ENCODE assay signal across 25 cellular contexts in genomic region chr12:131159660-131160059, GRCh38.
DNase-seq lines count a peak whose midpoint lies in the region; TF ChIP-seq lines count a peak whose summit lies in the region.
"Had no signal": no experiment of that assay in that cellular context is flagged by ENCODE, and none has a peak within 500 bp of the region (broad histone marks: within the 10 kb centered on the region; RNA-seq: fewer than 3 reads in every experiment).

No MANE protein-coding gene starts in this region.

- no peak overlapping the region for H3K4me3 Mint-ChIP-seq in endodermal cell
- no peak overlapping the region for H3K4me3 Mint-ChIP-seq in progenitor cell of endocrine pancreas (ENCODE audit: low read depth)
- H3K4me3 Mint-ChIP-seq: activated CD8-positive, alpha-beta T cell treated with anti-CD3 and anti-CD28 coated beads for 36 hours; activated naive CD4-positive, alpha-beta T cell treated with anti-CD3 and anti-CD28 coated beads, Interleukin-2, amount 50 U/mL, for 24 hours; activated T-cell treated with anti-CD3 and anti-CD28 coated beads, Interleukin-2, amount 50 U/mL, for 24 hours; CD14-positive monocyte; stimulated activated memory B cell treated with anti-CD40 and anti-IgM and Interleukin-4, amounts not matched to agents 10 μg/mL and 1 μg/mL and 100 μg/mL, for 72 hours; T-helper 17 cell had no signal

- H3K4me3 ChIP-seq in endodermal cell (ENCODE audit: low read length) (no peak overlapping the region), esophagus muscularis mucosa (no peak overlapping the region)
- H3K4me3 ChIP-seq: coronary artery, gastrocnemius medialis, thyroid gland had no signal

- intact Hi-C loops in esophagus muscularis mucosa (cut with DNase I) = no loop called here

- no peaks in the 10 kb centered on the region for H3K36me3 ChIP-seq in endodermal cell (ENCODE audit: control insufficient read depth, insufficient read depth, low read length)
- H3K36me3 ChIP-seq in esophagus muscularis mucosa = no peaks in the 10 kb centered on the region
- H3K36me3 ChIP-seq: gastrocnemius medialis, thyroid gland had no signal

- TF ChIP-seq POLR2A in esophagus muscularis mucosa (IDR thresholded peaks at IDR 0.05; ENCODE audit: low read depth) = no peak

- TF ChIP-seq CTCF in endodermal cell (conservative IDR thresholded peaks at IDR 0.05) = peak; percentile 74
- TF ChIP-seq CTCF in progenitor cell of endocrine pancreas (IDR thresholded peaks at IDR 0.05; ENCODE audit: unreplicated experiment) = peak; percentile 45
- TF ChIP-seq CTCF in esophagus muscularis mucosa (IDR thresholded peaks at IDR 0.05) = no peak

- H3K27ac ChIP-seq in endodermal cell (ENCODE audit: low read depth, low read length) (no peak overlapping the region), esophagus muscularis mucosa (replicated peaks in 1 of 4) (no peak overlapping the region), caudate nucleus (ENCODE audit: low read depth, low read length) (no peak overlapping the region)
- H3K27ac ChIP-seq: coronary artery, gastrocnemius medialis, KMS-11, thyroid gland, VCaP had no signal

- peaks cover 3% of the 10 kb centered on the region for H3K4me1 Mint-ChIP-seq in endodermal cell
- H3K4me1 Mint-ChIP-seq in progenitor cell of endocrine pancreas (ENCODE audit: low read depth) = no peaks in the 10 kb centered on the region
- H3K4me1 Mint-ChIP-seq: activated naive CD4-positive, alpha-beta T cell treated with anti-CD3 and anti-CD28 coated beads, Interleukin-2, amount 50 U/mL, for 24 hours; CD14-positive monocyte; stimulated activated memory B cell treated with anti-CD40 and anti-IgM and Interleukin-4, amounts not matched to agents 10 μg/mL and 1 μg/mL and 100 μg/mL, for 72 hours had no signal

- no peak for TF ChIP-seq EP300 in esophagus muscularis mucosa (IDR thresholded peaks at IDR 0.05)

- no peaks in the 10 kb centered on the region for H3K4me1 ChIP-seq in endodermal cell (ENCODE audit: control insufficient read depth, insufficient read depth, low read length)
- no peaks in the 10 kb centered on the region for H3K4me1 ChIP-seq in esophagus muscularis mucosa
- H3K4me1 ChIP-seq: gastrocnemius medialis, thyroid gland had no signal

- no peaks in the 10 kb centered on the region for H3K27me3 ChIP-seq in endodermal cell (ENCODE audit: control insufficient read depth, insufficient read depth, low read length, poor library complexity, severe bottlenecking)
- H3K27me3 ChIP-seq in esophagus muscularis mucosa = peaks cover 0 to 25% (median 0%) of the 10 kb centered on the region in 4 donors
- H3K27me3 ChIP-seq: thyroid gland had no signal

- no peaks in the 10 kb centered on the region for H3K36me3 Mint-ChIP-seq in endodermal cell (ENCODE audit: low read depth)
- no peaks in the 10 kb centered on the region for H3K36me3 Mint-ChIP-seq in progenitor cell of endocrine pancreas (ENCODE audit: insufficient read depth)
- H3K36me3 Mint-ChIP-seq: activated naive CD4-positive, alpha-beta T cell treated with anti-CD3 and anti-CD28 coated beads, Interleukin-2, amount 50 U/mL, for 24 hours; CD14-positive monocyte; stimulated activated memory B cell treated with anti-CD40 and anti-IgM and Interleukin-4, amounts not matched to agents 10 μg/mL and 1 μg/mL and 100 μg/mL, for 72 hours had no signal

- H3K9me3 Mint-ChIP-seq in endodermal cell = no peaks in the 10 kb centered on the region
- no peaks in the 10 kb centered on the region for H3K9me3 Mint-ChIP-seq in progenitor cell of endocrine pancreas (ENCODE audit: low read depth)
- H3K9me3 Mint-ChIP-seq: activated CD8-positive, alpha-beta T cell treated with anti-CD3 and anti-CD28 coated beads for 36 hours; activated naive CD4-positive, alpha-beta T cell treated with anti-CD3 and anti-CD28 coated beads, Interleukin-2, amount 50 U/mL, for 24 hours; activated T-cell treated with anti-CD3 and anti-CD28 coated beads, Interleukin-2, amount 50 U/mL, for 24 hours; stimulated activated memory B cell treated with anti-CD40 and anti-IgM and Interleukin-4, amounts not matched to agents 10 μg/mL and 1 μg/mL and 100 μg/mL, for 72 hours had no signal

- H3K27ac Mint-ChIP-seq in endodermal cell (no peak overlapping the region), progenitor cell of endocrine pancreas (no peak overlapping the region)
- H3K27ac Mint-ChIP-seq: activated CD8-positive, alpha-beta T cell treated with anti-CD3 and anti-CD28 coated beads for 36 hours; activated naive CD4-positive, alpha-beta T cell treated with anti-CD3 and anti-CD28 coated beads, Interleukin-2, amount 50 U/mL, for 24 hours; activated T-cell treated with anti-CD3 and anti-CD28 coated beads, Interleukin-2, amount 50 U/mL, for 24 hours; stimulated activated memory B cell treated with anti-CD40 and anti-IgM and Interleukin-4, amounts not matched to agents 10 μg/mL and 1 μg/mL and 100 μg/mL, for 72 hours; T-helper 17 cell had no signal

- peak; percentile 12 to 59 for DNase-seq in NCI-H524 (lab: John Stamatoyannopoulos, UW)
- DNase-seq in NCI-H524 treated with DMSO at 0.1 percent for 48 hours (lab: John Stamatoyannopoulos, UW) = no peak
- peak; percentile 6 for DNase-seq in NCI-H69 (lab: John Stamatoyannopoulos, UW)
- peak; percentile 75 for DNase-seq in endodermal cell
- DNase-seq in progenitor cell of endocrine pancreas (ENCODE audit: low spot score, unreplicated experiment) = no peak
- no peak for DNase-seq in esophagus muscularis mucosa (ENCODE audit: extremely low spot score)
- no peak for DNase-seq in NCI-H510A (lab: John Stamatoyannopoulos, UW)
- no peak for DNase-seq in caudate nucleus (lab: John Stamatoyannopoulos, UW)
- DNase-seq: activated CD8-positive, alpha-beta T cell treated with anti-CD3 and anti-CD28 coated beads for 36 hours; activated T-cell treated with anti-CD3 and anti-CD28 coated beads, Interleukin-2, amount 50 U/mL, for 24 hours; DMS79; gastrocnemius medialis; GOT3; left ventricle myocardium superior; nucleus accumbens; right cardiac atrium; SIG-M5; T-helper 17 cell; thyroid gland had no signal

- no peak overlapping the region for H3K9ac ChIP-seq in endodermal cell (ENCODE audit: extremely low read depth, low read length, poor library complexity, severe bottlenecking)
- H3K9ac ChIP-seq: KMS-11 had no signal

- WGBS in endodermal cell (ENCODE audit: insufficient coverage in 1 of 2, insufficient read length in 1 of 2), 2 experiments = 18 to 50% methylated on average over 1 to 3 of the region's 3 CpGs
- 59% methylated on average over 3 of the region's 3 CpGs for WGBS in esophagus muscularis mucosa

- H3K9me3 ChIP-seq in endodermal cell (ENCODE audit: control insufficient read depth, low read length) = no peaks in the 10 kb centered on the region
- H3K9me3 ChIP-seq in esophagus muscularis mucosa = no peaks in the 10 kb centered on the region
- H3K9me3 ChIP-seq: gastrocnemius medialis, thyroid gland had no signal

- no peaks in the 10 kb centered on the region for H3K27me3 Mint-ChIP-seq in endodermal cell (ENCODE audit: insufficient read depth)
- H3K27me3 Mint-ChIP-seq in progenitor cell of endocrine pancreas = no peaks in the 10 kb centered on the region
- H3K27me3 Mint-ChIP-seq: activated CD8-positive, alpha-beta T cell treated with anti-CD3 and anti-CD28 coated beads for 36 hours; activated naive CD4-positive, alpha-beta T cell treated with anti-CD3 and anti-CD28 coated beads, Interleukin-2, amount 50 U/mL, for 24 hours had no signal

Comparison
In these comparisons a context has a peak if more than half of its experiments do, and no peak if none do; other contexts are left out.
1. DNase-seq: peak in NCI-H524 (2 of 2), NCI-H69 (single experiment) and endodermal cell (single experiment); none in NCI-H524 treated with DMSO at 0.1 percent for 48 hours (single experiment), progenitor cell of endocrine pancreas (single experiment), esophagus muscularis mucosa (single experiment), NCI-H510A (single experiment) and caudate nucleus (0 of 61).
2. CTCF ChIP-seq: peak in endodermal cell (single experiment) and progenitor cell of endocrine pancreas (single experiment); none in esophagus muscularis mucosa (0 of 3).